13 cellular contexts compared by ENCODE assay signal in genomic region chr22:45895436-45896152, GRCh38.
"Had no signal": no experiment of that assay in that cellular context is flagged by ENCODE, and none has a peak within 500 bp of the region (broad histone marks: within the 10 kb centered on the region; RNA-seq: fewer than 3 reads in every experiment).

No MANE protein-coding gene starts in this region.

- H3K27ac ChIP-seq: ovary, stomach, thoracic aorta, vagina had no signal

- H3K36me3 ChIP-seq: ovary, stomach, thoracic aorta, vagina had no signal

- H3K27ac Mint-ChIP-seq: activated CD4-positive, alpha-beta T cell treated with anti-CD3 and anti-CD28 coated beads, Interleukin-2, amount 10 ng/mL, durations not matched to agents 24 days and 14 days; activated naive CD8-positive, alpha-beta T cell treated with anti-CD3 and anti-CD28 coated beads, Interleukin-2, amount 50 U/mL, for 24 hours; dendritic cell treated with granulocyte-macrophage colony-stimulating factor and Interleukin-4, amounts not matched to agents 40 ng/mL and 50 ng/mL, for 4 days; immature natural killer cell had no signal

- DNase-seq: activated CD4-positive, alpha-beta T cell treated with anti-CD3 and anti-CD28 coated beads, Interleukin-2, amount 10 ng/mL, durations not matched to agents 24 days and 14 days; activated naive CD4-positive, alpha-beta T cell treated with Interleukin-2 at 50 U/mL for 16 hours; activated naive CD8-positive, alpha-beta T cell treated with anti-CD3 and anti-CD28 coated beads, Interleukin-2, amount 50 U/mL, for 24 hours; caudate nucleus; immature natural killer cell; left colon; small intestine; stomach; T-helper 1 cell had no signal

- H3K27me3 ChIP-seq: ovary, vagina had no signal

- H3K4me3 Mint-ChIP-seq: activated CD4-positive, alpha-beta T cell treated with anti-CD3 and anti-CD28 coated beads, Interleukin-2, amount 10 ng/mL, durations not matched to agents 24 days and 14 days; activated naive CD8-positive, alpha-beta T cell treated with anti-CD3 and anti-CD28 coated beads, Interleukin-2, amount 50 U/mL, for 24 hours; dendritic cell treated with granulocyte-macrophage colony-stimulating factor and Interleukin-4, amounts not matched to agents 40 ng/mL and 50 ng/mL, for 4 days; immature natural killer cell had no signal

- H3K4me3 ChIP-seq: ovary, stomach, thoracic aorta, vagina had no signal

- H3K9me3 ChIP-seq: ovary, stomach, thoracic aorta, vagina had no signal

- H3K4me1 Mint-ChIP-seq: activated CD4-positive, alpha-beta T cell treated with anti-CD3 and anti-CD28 coated beads, Interleukin-2, amount 10 ng/mL, durations not matched to agents 24 days and 14 days; activated naive CD8-positive, alpha-beta T cell treated with anti-CD3 and anti-CD28 coated beads, Interleukin-2, amount 50 U/mL, for 24 hours; immature natural killer cell had no signal

- H3K36me3 Mint-ChIP-seq: immature natural killer cell had no signal

- H3K9me3 Mint-ChIP-seq: activated CD4-positive, alpha-beta T cell treated with anti-CD3 and anti-CD28 coated beads, Interleukin-2, amount 10 ng/mL, durations not matched to agents 24 days and 14 days; activated naive CD8-positive, alpha-beta T cell treated with anti-CD3 and anti-CD28 coated beads, Interleukin-2, amount 50 U/mL, for 24 hours; dendritic cell treated with granulocyte-macrophage colony-stimulating factor and Interleukin-4, amounts not matched to agents 40 ng/mL and 50 ng/mL, for 4 days; immature natural killer cell had no signal

- ATAC-seq: activated naive CD8-positive, alpha-beta T cell treated with anti-CD3 and anti-CD28 coated beads, Interleukin-2, amount 50 U/mL, for 24 hours had no signal
